Comparison of ENCODE assay signal across 18 cellular contexts in genomic region chr7:25844109-25844915, GRCh38.
DNase-seq lines count a peak whose midpoint lies in the region; TF ChIP-seq lines count a peak whose summit lies in the region.
"Had no signal": no experiment of that assay in that cellular context is flagged by ENCODE, and none has a peak within 500 bp of the region (broad histone marks: within the 10 kb centered on the region; RNA-seq: fewer than 3 reads in every experiment).

No MANE protein-coding gene starts in this region.

- H3K4me3 ChIP-seq in astrocyte of the spinal cord (ENCODE audit: low read depth, low read length) (no peak overlapping the region), tibial artery (no peak overlapping the region), transverse colon (no peak overlapping the region), ovary (no peak overlapping the region)
- H3K4me3 ChIP-seq: colonic mucosa, thyroid gland had no signal

- in situ Hi-C loops in astrocyte of the spinal cord (cut with HindIII; ENCODE audit: low sequenced_read_pairs) (no loop called here), transverse colon (cut with MboI; ENCODE audit: low pct_ligation_motif_present in 1 of 4, low pct_unique_long_range_greater_than_20kb in 1 of 4, low sequenced_read_pairs in 3 of 4) (loop anchor here in 3 of 4 donors (10.0 to 25.0 kb wide), 6 partner anchors 182 to 590 kb away; no protein-coding TSS in a partner anchor)

- H3K27me3 ChIP-seq in tibial artery (no peaks in the 10 kb centered on the region), transverse colon (no peaks in the 10 kb centered on the region), ovary (no peaks in the 10 kb centered on the region)
- H3K27me3 ChIP-seq: colonic mucosa, thyroid gland had no signal

- intact Hi-C loops in tibial artery (cut with DNase I; ENCODE audit: low total_unique reads) (loop anchor here (10.0 kb wide), 1 partner anchor 90 kb away; no protein-coding TSS in a partner anchor), transverse colon (cut with DNase I; ENCODE audit: low total_unique reads) (loop anchor here (5.0 kb wide), 1 partner anchor 1573 kb away; no protein-coding TSS in a partner anchor), ovary (cut with DNase I) (loop anchor here (5.0 to 10.0 kb wide), 4 partner anchors 97 to 180 kb away; no protein-coding TSS in a partner anchor)

- DNase-seq in MV-4-11 (lab: John Stamatoyannopoulos, UW) (peak; percentile 39), astrocyte of the spinal cord (ENCODE audit: low read depth, low spot score) (peak; percentile 58), kidney tubule cell (ENCODE audit: low spot score) (peak; percentile 30), tibial artery (no peak), transverse colon (no peak), ovary (no peak)
- no peak for DNase-seq in activated CD4-positive, alpha-beta T cell treated with anti-CD3 and anti-CD28 coated beads, Interleukin-2, amount 50 U/mL, for 4 hours
- DNase-seq: activated CD4-positive, alpha-beta T cell treated with anti-CD3 and anti-CD28 coated beads, Interleukin-2, amount 10 ng/mL, durations not matched to agents 7 days and 5 days; activated T-cell treated with anti-CD3 and anti-CD28 coated beads for 4 hours; anterior cingulate cortex; colonic mucosa; foreskin melanocyte; left colon; NCI-H1092; NCI-H2029; NCI-H446 treated with DMSO at 0.1 percent for 48 hours; occipital lobe; thyroid gland had no signal

- TF ChIP-seq EP300 in transverse colon (IDR thresholded peaks at IDR 0.05; ENCODE audit: low read depth) (no peak), ovary (IDR thresholded peaks at IDR 0.05) (no peak)

- 43 to 60% methylated on average over 3 to 6 of the region's 6 CpGs for WGBS in transverse colon (ENCODE audit: low coverage in 1 of 2), 2 donors
- WGBS in ovary, 3 donors = 55 to 67% (median 64%) methylated on average over 6 of the region's 6 CpGs

- H3K27ac ChIP-seq in tibial artery = peak overlapping the region; percentile 83 to 93
- peak overlapping the region in 1 of 4 donors; percentile 85 for H3K27ac ChIP-seq in transverse colon
- H3K27ac ChIP-seq in ovary = no peak overlapping the region
- H3K27ac ChIP-seq: colonic mucosa, thyroid gland had no signal

- H3K36me3 ChIP-seq in tibial artery (no peaks in the 10 kb centered on the region), transverse colon (no peaks in the 10 kb centered on the region), ovary (no peaks in the 10 kb centered on the region)
- H3K36me3 ChIP-seq: colonic mucosa, thyroid gland had no signal

- TF ChIP-seq POLR2A in transverse colon (IDR thresholded peaks at IDR 0.05) (no peak), ovary (IDR thresholded peaks at IDR 0.05) (no peak)

- no peaks in the 10 kb centered on the region for H3K9me3 ChIP-seq in tibial artery
- H3K9me3 ChIP-seq in transverse colon = no peaks in the 10 kb centered on the region
- H3K9me3 ChIP-seq in ovary = no peaks in the 10 kb centered on the region
- H3K9me3 ChIP-seq: colonic mucosa, thyroid gland had no signal

- TF ChIP-seq CTCF in astrocyte of the spinal cord (IDR thresholded peaks at IDR 0.05; ENCODE audit: low read depth, low read length) (no peak), tibial artery (IDR thresholded peaks at IDR 0.05) (no peak), transverse colon (IDR thresholded peaks at IDR 0.05) (no peak), ovary (IDR thresholded peaks at IDR 0.05) (no peak)

- H3K4me1 ChIP-seq in tibial artery = peaks cover 0 to 99% (median 75%) of the 10 kb centered on the region in 4 donors
- peaks cover 0 to 29% (median 11%) of the 10 kb centered on the region in 4 donors for H3K4me1 ChIP-seq in transverse colon
- H3K4me1 ChIP-seq in ovary (ENCODE audit: insufficient read depth) = peaks cover 15% of the 10 kb centered on the region
- H3K4me1 ChIP-seq: colonic mucosa had no signal

Comparison
In these comparisons a context has a peak if more than half of its experiments do, and no peak if none do; other contexts are left out.
1. DNase-seq: peak in MV-4-11 (single experiment), astrocyte of the spinal cord (single experiment) and kidney tubule cell (single experiment); none in tibial artery (0 of 2), transverse colon (single experiment), activated CD4-positive, alpha-beta T cell treated with anti-CD3 and anti-CD28 coated beads, Interleukin-2, amount 50 U/mL, for 4 hours (0 of 2) and ovary (0 of 5).
2. H3K27ac ChIP-seq: peak in tibial artery (2 of 2); none in ovary (0 of 2).